8 cellular contexts compared by ENCODE assay signal in genomic region chr18:6414723-6415362, GRCh38. TPM values are rescaled to one million over a fixed set of nuclear protein-coding genes. Genes with fewer than 3 reads are reported as not detected.
DNase-seq lines count a peak whose midpoint lies in the region; ATAC-seq lines count a peak whose summit lies in the region.

Gene L3MBTL4 (minus strand): TSS chr18:6414911. CDS start chr18:6311625, 103,286 bp downstream.

- H3K36me3 Mint-ChIP-seq in activated naive CD4-positive, alpha-beta T cell treated with anti-CD3 and anti-CD28 coated beads, Interleukin-2, amount 50 U/mL, for 72 hours: peaks cover 13% of the 10 kb centered on the region in 2 donors

- no peaks in the 10 kb centered on the region for H3K4me1 ChIP-seq in rectal smooth muscle tissue (ENCODE audit: control insufficient read depth, insufficient read depth, low read length)

- H3K36me3 ChIP-seq in rectal smooth muscle tissue (ENCODE audit: control insufficient read depth, insufficient read depth, low read length): no peaks in the 10 kb centered on the region

- H3K9me3 Mint-ChIP-seq in activated naive CD4-positive, alpha-beta T cell treated with anti-CD3 and anti-CD28 coated beads, Interleukin-2, amount 50 U/mL, for 72 hours: no peaks in the 10 kb centered on the region

- H3K27ac Mint-ChIP-seq in activated naive CD4-positive, alpha-beta T cell treated with anti-CD3 and anti-CD28 coated beads, Interleukin-2, amount 50 U/mL, for 72 hours: no peak within 1 kb of the TSS

- peak within 1 kb of the TSS; percentile 68 for H3K27ac ChIP-seq in rectal smooth muscle tissue (ENCODE audit: low read depth, low read length)

- H3K4me3 ChIP-seq in rectal smooth muscle tissue (ENCODE audit: low read length): peak within 1 kb of the TSS; percentile 78

- DNase-seq in DMS 273 (lab: John Stamatoyannopoulos, UW; ENCODE audit: unreplicated experiment) (peak; percentile 77), GM19240 (ENCODE audit: insufficient read length, low spot score) (peak; percentile 37), hippocampal formation (lab: John Stamatoyannopoulos, UW) (peak; percentile 37 to 76), AG08395 (ENCODE audit: low spot score) (no peak)
- no peak for DNase-seq in activated naive CD4-positive, alpha-beta T cell treated with anti-CD3 and anti-CD28 coated beads, Interleukin-2, amount 50 U/mL, for 72 hours (ENCODE audit: low spot score in 2 of 2)
- DNase-seq in effector CD4-positive, alpha-beta T cell: no peak

- peak; percentile 44 for ATAC-seq in HG03175 (IDR thresholded peaks at IDR 0.05; ENCODE audit: unreplicated experiment)
- ATAC-seq in activated naive CD4-positive, alpha-beta T cell treated with anti-CD3 and anti-CD28 coated beads, Interleukin-2, amount 50 U/mL, for 72 hours: peak; percentile 51 to 58

- H3K27me3 ChIP-seq in rectal smooth muscle tissue (ENCODE audit: control insufficient read depth, insufficient read depth, low read length): no peaks in the 10 kb centered on the region

- H3K9ac ChIP-seq in rectal smooth muscle tissue (ENCODE audit: low read length): peak within 1 kb of the TSS; percentile 53

RNA-seq across cellular contexts. Expression of gene L3MBTL4, which starts in this region (rescaled TPM):
- under 1 TPM; 0.10 to 0.55 TPM for total RNA-seq in activated naive CD4-positive, alpha-beta T cell treated with anti-CD3 and anti-CD28 coated beads, Interleukin-2, amount 50 U/mL, for 72 hours

Comparison
In these comparisons a context has a peak if more than half of its experiments do, and no peak if none do; other contexts are left out.
1. Peak in ATAC-seq in activated naive CD4-positive, alpha-beta T cell treated with anti-CD3 and anti-CD28 coated beads, Interleukin-2, amount 50 U/mL, for 72 hours; RNA of the gene not detected or under 1 TPM.
2. DNase-seq: peak in DMS 273 (single experiment), GM19240 (single experiment) and hippocampal formation (2 of 2); none in activated naive CD4-positive, alpha-beta T cell treated with anti-CD3 and anti-CD28 coated beads, Interleukin-2, amount 50 U/mL, for 72 hours (0 of 2), effector CD4-positive, alpha-beta T cell (single experiment) and AG08395 (single experiment).